ENCODE assay signal across 9 cellular contexts in the genomic region with DNA sequence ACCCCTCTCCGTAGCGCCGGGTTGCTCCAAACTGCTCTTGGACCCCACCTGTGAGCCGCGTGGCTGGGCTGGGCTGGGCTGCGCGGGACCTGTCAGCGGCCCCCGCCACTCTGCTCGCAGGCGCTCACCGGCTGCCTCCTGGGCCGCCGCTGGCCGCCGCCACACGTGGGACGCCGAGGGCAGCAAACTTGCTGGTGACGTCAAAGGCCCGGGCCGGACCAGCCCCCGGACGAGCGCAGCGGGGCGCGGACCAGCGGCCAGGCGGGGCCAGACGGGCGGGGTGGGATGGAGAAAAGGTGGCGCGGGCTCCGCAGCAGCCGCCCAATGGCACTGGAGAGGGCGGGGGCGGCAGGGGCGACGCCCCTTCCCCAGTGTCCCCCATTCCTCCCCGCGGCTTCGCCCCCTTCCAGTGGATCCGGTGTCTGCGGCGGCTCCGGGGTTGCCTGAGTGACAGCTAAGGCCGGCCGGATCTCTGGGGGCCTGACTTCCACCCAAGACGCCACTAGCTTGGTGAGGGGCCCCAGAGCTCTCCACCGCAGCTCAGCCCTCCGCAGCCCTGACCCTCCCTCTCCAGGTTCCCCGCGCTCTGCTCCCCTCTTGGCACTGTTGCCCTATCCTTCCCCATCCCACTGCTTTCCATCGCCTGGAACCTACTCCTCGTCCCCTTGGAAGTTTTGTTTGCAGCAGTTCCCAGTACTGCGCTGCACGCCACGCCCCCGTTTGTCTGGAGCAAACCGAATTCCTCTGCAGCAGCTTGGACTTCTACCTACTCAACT. TPM values are rescaled to one million over a fixed set of nuclear protein-coding genes. Genes with fewer than 3 reads are reported as not detected.
DNase-seq lines count a peak whose midpoint lies in the region; ATAC-seq, FAIRE-seq and TF ChIP-seq lines count a peak whose summit lies in the region.
"Had no signal": no experiment of that assay in that cellular context is flagged by ENCODE, and none has a peak within 500 bp of the region (broad histone marks: within the 10 kb centered on the region; RNA-seq: fewer than 3 reads in every experiment).

HS3ST3A1 (minus strand) TSS at position 154 of the 776 bp plus-strand sequence. CDS start 800 bp downstream, outside the sequence.

- peaks cover 3% of the 10 kb centered on the region for H3K9me3 Mint-ChIP-seq in neural crest cell

- H3K27me3 Mint-ChIP-seq in neural crest cell (ENCODE audit: low read depth) = no peaks in the 10 kb centered on the region

- FAIRE-seq in D721Med (lab: Jason Lieb, UNC) = no peak

- DNase-seq in HCEC 1CT = peak; percentile 91
- peak; percentile 35 for DNase-seq in UCSD-AML1 (lab: John Stamatoyannopoulos, UW; ENCODE audit: unreplicated experiment)
- peak; percentile 71 for DNase-seq in fibroblast of the conjunctiva (ENCODE audit: low read depth)
- DNase-seq in neural crest cell (ENCODE audit: low read depth, low spot score) = peak; percentile 73
- DNase-seq in T-helper 9 cell = no peak
- no peak for DNase-seq in D721Med (ENCODE audit: insufficient read length, low spot score)
- DNase-seq in midbrain (lab: John Stamatoyannopoulos, UW) = no peak

- no peak for ATAC-seq in GM21423 (IDR thresholded peaks at IDR 0.05; ENCODE audit: unreplicated experiment)
- ATAC-seq: Panc1 had no signal

- H3K4me1 Mint-ChIP-seq in neural crest cell = peaks cover 45% of the 10 kb centered on the region

- TF ChIP-seq CTCF in neural crest cell (conservative IDR thresholded peaks at IDR 0.05) = no peak
- no peak for TF ChIP-seq CTCF in D721Med (IDR thresholded peaks at IDR 0.05; ENCODE audit: insufficient read depth, missing control alignments)

- H3K36me3 Mint-ChIP-seq in neural crest cell (ENCODE audit: low read depth) = no peaks in the 10 kb centered on the region

- H3K4me3 Mint-ChIP-seq in neural crest cell = peak within 1 kb of the TSS; percentile 93

- H3K27ac Mint-ChIP-seq in neural crest cell (ENCODE audit: unreplicated experiment) = peak within 1 kb of the TSS; percentile 76

RNA-seq across cellular contexts. Expression of gene HS3ST3A1, which starts in this region (rescaled TPM):
- total RNA-seq in neural crest cell = 14.7 and 15.0 TPM in 2 replicates

Comparison
In these comparisons a context has a peak if more than half of its experiments do, and no peak if none do; other contexts are left out.
1. DNase-seq: peak in HCEC 1CT (single experiment), UCSD-AML1 (single experiment), fibroblast of the conjunctiva (single experiment) and neural crest cell (single experiment); none in T-helper 9 cell (single experiment), D721Med (single experiment) and midbrain (single experiment).